ENCODE assay signal across 31 cellular contexts in the genomic region with DNA sequence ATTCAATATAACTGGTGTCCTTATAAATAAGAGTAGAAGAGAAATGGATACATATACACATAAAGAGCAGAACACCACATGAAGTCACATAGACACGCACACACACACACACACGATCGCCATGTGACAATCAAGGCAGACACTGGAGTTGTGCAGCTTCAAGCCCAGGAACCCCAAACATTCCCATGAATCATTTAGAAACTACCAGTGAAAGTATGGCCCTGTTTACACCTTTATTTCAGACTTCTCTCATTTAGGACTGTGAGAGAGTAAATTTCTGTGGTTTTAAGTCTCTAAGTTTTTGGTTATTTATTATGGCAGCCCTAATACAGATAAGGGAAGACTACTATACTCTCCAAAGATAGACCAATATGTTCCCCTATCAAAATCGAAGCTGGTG.
DNase-seq lines count a peak whose midpoint lies in the region; ATAC-seq lines count a peak whose summit lies in the region.
"Had no signal": no experiment of that assay in that cellular context is flagged by ENCODE, and none has a peak within 500 bp of the region (broad histone marks: within the 10 kb centered on the region; RNA-seq: fewer than 3 reads in every experiment).

No MANE protein-coding gene starts in this region.

- no peak for DNase-seq in stimulated activated naive CD8-positive, alpha-beta T cell treated with anti-CD3 and anti-CD28 coated beads, Interleukin-15, amount 100 ng/mL, for 72 hours
- no peak for DNase-seq in stimulated activated naive CD8-positive, alpha-beta T cell treated with anti-CD3 and anti-CD28 coated beads, Interleukin-15, Interleukin-2, amounts not matched to agents 100 U/mL and 50 U/mL, for 24 hours
- DNase-seq in globus pallidus (ENCODE audit: low spot score) (no peak), NCI-H2081 treated with DMSO at 0.1 percent for 48 hours (lab: John Stamatoyannopoulos, UW) (no peak), GDM1 (lab: John Stamatoyannopoulos, UW) (no peak)
- DNase-seq: activated CD4-positive, alpha-beta T cell treated with anti-CD3 and anti-CD28 coated beads, Interleukin-2, amount 50 U/mL, for 4 hours; activated naive CD4-positive, alpha-beta T cell treated with anti-CD3 and anti-CD28 coated beads, Interleukin-2, amount 10 ng/mL, durations not matched to agents 7 days and 5 days; amygdala; CD4-positive, alpha-beta memory T cell; effector CD8-positive, alpha-beta T cell; erythroblast; foreskin fibroblast; heart right ventricle; KG1; left cardiac atrium; MM.1S; NCI-H1436; NCI-H2107; NCI-H446 treated with DMSO at 0.1 percent for 48 hours; posterior cingulate gyrus; right lobe of liver; Right ventricle myocardium superior; stimulated activated CD4-positive, alpha-beta T cell treated with anti-CD3 and anti-CD28 coated beads, Interleukin-15, amount 100 ng/mL, for 24 hours; T-helper 9 cell; transverse colon; WERI-Rb-1 had no signal

- peaks cover 36 to 57% of the 10 kb centered on the region in 2 donors for H3K9me3 Mint-ChIP-seq in stimulated activated naive CD8-positive, alpha-beta T cell treated with anti-CD3 and anti-CD28 coated beads, Interleukin-15, amount 100 ng/mL, for 72 hours

- H3K27ac Mint-ChIP-seq in stimulated activated naive CD8-positive, alpha-beta T cell treated with anti-CD3 and anti-CD28 coated beads, Interleukin-15, amount 100 ng/mL, for 72 hours, result no peak overlapping the region
- H3K27ac Mint-ChIP-seq: activated naive CD4-positive, alpha-beta T cell treated with anti-CD3 and anti-CD28 coated beads, Interleukin-2, amount 10 ng/mL, durations not matched to agents 7 days and 5 days; activated T-helper 1 cell treated with anti-CD3 and anti-CD28 coated beads, Interleukin-12 subunit alpha, Interleukin-12 subunit beta, Interleukin-2, Interleukin-4 antibody, amounts not matched to agents 30 ng/mL and 10 ng/mL and 1 ng/mL, durations not matched to agents 14 hours and 24 hours and 36 hours; neural progenitor cell had no signal

- ATAC-seq in stimulated activated naive CD8-positive, alpha-beta T cell treated with anti-CD3 and anti-CD28 coated beads, Interleukin-15, amount 100 ng/mL, for 72 hours, result peak; percentile 46
- ATAC-seq in stimulated activated naive CD8-positive, alpha-beta T cell treated with anti-CD3 and anti-CD28 coated beads, Interleukin-15, Interleukin-2, amounts not matched to agents 100 U/mL and 50 U/mL, for 24 hours, result no peak
- peak; percentile 54 for ATAC-seq in GM21825 (IDR thresholded peaks at IDR 0.05; ENCODE audit: unreplicated experiment)
- ATAC-seq in HG03159 (IDR thresholded peaks at IDR 0.05; ENCODE audit: unreplicated experiment), result peak; percentile 56
- no peak for ATAC-seq in HG03439 (IDR thresholded peaks at IDR 0.05; ENCODE audit: unreplicated experiment)
- ATAC-seq: heart right ventricle, left cardiac atrium, right lobe of liver had no signal

- H3K4me1 Mint-ChIP-seq in stimulated activated naive CD8-positive, alpha-beta T cell treated with anti-CD3 and anti-CD28 coated beads, Interleukin-15, amount 100 ng/mL, for 72 hours, result peaks cover 9% of the 10 kb centered on the region
- H3K4me1 Mint-ChIP-seq: activated naive CD4-positive, alpha-beta T cell treated with anti-CD3 and anti-CD28 coated beads, Interleukin-2, amount 10 ng/mL, durations not matched to agents 7 days and 5 days; neural progenitor cell had no signal

- no peaks in the 10 kb centered on the region for H3K27me3 Mint-ChIP-seq in stimulated activated naive CD8-positive, alpha-beta T cell treated with anti-CD3 and anti-CD28 coated beads, Interleukin-15, amount 100 ng/mL, for 72 hours
- H3K27me3 Mint-ChIP-seq: activated naive CD4-positive, alpha-beta T cell treated with anti-CD3 and anti-CD28 coated beads, Interleukin-2, amount 10 ng/mL, durations not matched to agents 7 days and 5 days; CD4-positive, alpha-beta memory T cell had no signal

- no peak overlapping the region for H3K4me3 Mint-ChIP-seq in stimulated activated naive CD8-positive, alpha-beta T cell treated with anti-CD3 and anti-CD28 coated beads, Interleukin-15, amount 100 ng/mL, for 72 hours
- H3K4me3 Mint-ChIP-seq: activated naive CD4-positive, alpha-beta T cell treated with anti-CD3 and anti-CD28 coated beads, Interleukin-2, amount 10 ng/mL, durations not matched to agents 7 days and 5 days; activated T-helper 1 cell treated with anti-CD3 and anti-CD28 coated beads, Interleukin-12 subunit alpha, Interleukin-12 subunit beta, Interleukin-2, Interleukin-4 antibody, amounts not matched to agents 30 ng/mL and 10 ng/mL and 1 ng/mL, durations not matched to agents 14 hours and 24 hours and 36 hours; CD4-positive, alpha-beta memory T cell; neural progenitor cell had no signal

Comparison
In these comparisons a context has a peak if more than half of its experiments do, and no peak if none do; other contexts are left out.
1. ATAC-seq: peak in stimulated activated naive CD8-positive, alpha-beta T cell treated with anti-CD3 and anti-CD28 coated beads, Interleukin-15, amount 100 ng/mL, for 72 hours (single experiment), GM21825 (single experiment) and HG03159 (single experiment); none in stimulated activated naive CD8-positive, alpha-beta T cell treated with anti-CD3 and anti-CD28 coated beads, Interleukin-15, Interleukin-2, amounts not matched to agents 100 U/mL and 50 U/mL, for 24 hours (single experiment) and HG03439 (single experiment).